ENCODE assay signal across 8 cellular contexts in genomic region chr5:180306796-180307195, GRCh38.
"Had no signal": no experiment of that assay in that cellular context is flagged by ENCODE, and none has a peak within 500 bp of the region (broad histone marks: within the 10 kb centered on the region; RNA-seq: fewer than 3 reads in every experiment).

No MANE protein-coding gene starts in this region.

- ATAC-seq: HCT116 had no signal

- H3K27ac ChIP-seq: GM23248 had no signal

- H2AFZ ChIP-seq: GM23248 had no signal

- H3K9me3 ChIP-seq: HAP-1 had no signal

- FAIRE-seq: HTR-8/SVneo had no signal

- DNase-seq: GM23248, GOT3, H7, HFFc6, IMR-90 had no signal

- H3K9ac ChIP-seq: GM23248 had no signal

- H3K4me1 ChIP-seq: HAP-1 had no signal

- H3K4me3 ChIP-seq: GM23248, HAP-1 had no signal
